In genomic region chr6:21744321-21744720, GRCh38 we compare ENCODE assay signal across 18 cellular contexts.
"Had no signal": no experiment of that assay in that cellular context is flagged by ENCODE, and none has a peak within 500 bp of the region (broad histone marks: within the 10 kb centered on the region; RNA-seq: fewer than 3 reads in every experiment).

No MANE protein-coding gene starts in this region.

- ATAC-seq: gastrocnemius medialis; heart right ventricle; left lobe of liver; natural killer cell treated with Interleukin-12 subunit alpha and Interleukin-12 subunit beta and Interleukin-15 and Interleukin-18, amount 100 ng/mL, for 72 hours; right cardiac atrium had no signal

- H3K27ac ChIP-seq: dorsolateral prefrontal cortex, gastrocnemius medialis, heart right ventricle, neural progenitor cell, ovary had no signal

- H3K27me3 ChIP-seq: dorsolateral prefrontal cortex, gastrocnemius medialis, heart right ventricle, neural progenitor cell, ovary had no signal

- H3K4me1 ChIP-seq: gastrocnemius medialis had no signal

- H3K36me3 Mint-ChIP-seq: natural killer cell treated with Interleukin-12 subunit alpha and Interleukin-12 subunit beta and Interleukin-15 and Interleukin-18, amount 100 ng/mL, for 72 hours had no signal

- H3K27ac Mint-ChIP-seq: natural killer cell treated with Interleukin-12 subunit alpha and Interleukin-12 subunit beta and Interleukin-15 and Interleukin-18, amount 100 ng/mL, for 72 hours had no signal

- H3K9ac ChIP-seq: neural progenitor cell had no signal

- DNase-seq: cortex of kidney; dorsolateral prefrontal cortex; effector CD8-positive, alpha-beta T cell; gastrocnemius medialis; heart right ventricle; hypothalamus; islet precursor cell; mammary epithelial cell; midbrain; nucleus accumbens; ovary; right cardiac atrium; small intestine; stimulated activated CD4-positive, alpha-beta T cell treated with anti-CD3 and anti-CD28 coated beads, Interleukin-12 subunit alpha, Interleukin-12 subunit beta, amount 100 ng/mL, for 4 hours; stimulated activated naive CD4-positive, alpha-beta T cell had no signal

- FAIRE-seq: small intestine had no signal

- H3K36me3 ChIP-seq: gastrocnemius medialis, heart right ventricle, neural progenitor cell, ovary had no signal

- H3K4me2 ChIP-seq: neural progenitor cell had no signal

- H3K9me3 Mint-ChIP-seq: natural killer cell treated with Interleukin-12 subunit alpha and Interleukin-12 subunit beta and Interleukin-15 and Interleukin-18, amount 100 ng/mL, for 72 hours; neural progenitor cell had no signal

- H2AFZ ChIP-seq: neural progenitor cell had no signal

- H3K9me3 ChIP-seq: gastrocnemius medialis, heart right ventricle, ovary had no signal

- H3K4me3 Mint-ChIP-seq: natural killer cell treated with Interleukin-12 subunit alpha and Interleukin-12 subunit beta and Interleukin-15 and Interleukin-18, amount 100 ng/mL, for 72 hours; neural progenitor cell had no signal

- H3K4me3 ChIP-seq: dorsolateral prefrontal cortex, gastrocnemius medialis, heart right ventricle, neural progenitor cell, ovary had no signal
